15 cellular contexts compared by ENCODE assay signal in genomic region chr12:34395056-34396005, GRCh38.
A peak's percentile ranks its signal among the peaks of the same experiment; 100 is the strongest.
DNase-seq lines count a peak whose midpoint lies in the region; ATAC-seq and TF ChIP-seq lines count a peak whose summit lies in the region.
"Had no signal": no experiment of that assay in that cellular context is flagged by ENCODE, and none has a peak within 500 bp of the region (broad histone marks: within the 10 kb centered on the region; RNA-seq: fewer than 3 reads in every experiment).

No MANE protein-coding gene starts in this region.

- H3K36me3 ChIP-seq in lower lobe of right lung, result no peaks in the 10 kb centered on the region
- no peaks in the 10 kb centered on the region for H3K36me3 ChIP-seq in upper lobe of right lung
- H3K36me3 ChIP-seq: HAP-1 had no signal

- H3K36me3 Mint-ChIP-seq in activated naive CD8-positive, alpha-beta T cell treated with anti-CD3 and anti-CD28 coated beads, Interleukin-2, amount 10 ng/mL, durations not matched to agents 7 days and 5 days, result no peaks in the 10 kb centered on the region
- H3K36me3 Mint-ChIP-seq in activated naive CD8-positive, alpha-beta T cell treated with anti-CD3 and anti-CD28 coated beads for 36 hours, result no peaks in the 10 kb centered on the region
- H3K36me3 Mint-ChIP-seq in chondrocyte (ENCODE audit: low read depth), result no peaks in the 10 kb centered on the region

- H3K27ac ChIP-seq in lower lobe of right lung (no peak overlapping the region), upper lobe of right lung (no peak overlapping the region)

- ATAC-seq in activated naive CD8-positive, alpha-beta T cell treated with anti-CD3 and anti-CD28 coated beads, Interleukin-2, amount 10 ng/mL, durations not matched to agents 7 days and 5 days (ENCODE audit: low read depth), result no peak
- ATAC-seq in lower lobe of right lung, result no peak
- ATAC-seq in upper lobe of right lung, result no peak
- no peak for ATAC-seq in GM18511 (IDR thresholded peaks at IDR 0.05; ENCODE audit: unreplicated experiment)
- ATAC-seq: naive thymus-derived CD4-positive, alpha-beta T cell had no signal

- H3K27ac Mint-ChIP-seq in activated naive CD8-positive, alpha-beta T cell treated with anti-CD3 and anti-CD28 coated beads, Interleukin-2, amount 10 ng/mL, durations not matched to agents 7 days and 5 days, result no peak overlapping the region
- no peak overlapping the region for H3K27ac Mint-ChIP-seq in activated naive CD8-positive, alpha-beta T cell treated with anti-CD3 and anti-CD28 coated beads for 36 hours
- H3K27ac Mint-ChIP-seq in chondrocyte (ENCODE audit: unreplicated experiment), result no peak overlapping the region
- H3K27ac Mint-ChIP-seq: naive thymus-derived CD4-positive, alpha-beta T cell had no signal

- no peaks in the 10 kb centered on the region for H3K4me1 ChIP-seq in lower lobe of right lung
- H3K4me1 ChIP-seq in upper lobe of right lung, result no peaks in the 10 kb centered on the region
- H3K4me1 ChIP-seq: HAP-1 had no signal

- H3K4me3 Mint-ChIP-seq in activated naive CD8-positive, alpha-beta T cell treated with anti-CD3 and anti-CD28 coated beads, Interleukin-2, amount 10 ng/mL, durations not matched to agents 7 days and 5 days, result no peak overlapping the region
- no peak overlapping the region for H3K4me3 Mint-ChIP-seq in activated naive CD8-positive, alpha-beta T cell treated with anti-CD3 and anti-CD28 coated beads for 36 hours
- H3K4me3 Mint-ChIP-seq in chondrocyte (ENCODE audit: unreplicated experiment), result no peak overlapping the region
- H3K4me3 Mint-ChIP-seq: naive thymus-derived CD4-positive, alpha-beta T cell had no signal

- H3K9me3 ChIP-seq in lower lobe of right lung, result peaks cover 11% of the 10 kb centered on the region
- H3K9me3 ChIP-seq in upper lobe of right lung, result peaks cover 8% of the 10 kb centered on the region
- H3K9me3 ChIP-seq: HAP-1 had no signal

- TF ChIP-seq CTCF in chondrocyte (IDR thresholded peaks at IDR 0.05) (no peak), lower lobe of right lung (IDR thresholded peaks at IDR 0.05) (no peak), upper lobe of right lung (IDR thresholded peaks at IDR 0.05) (no peak)

- H3K27me3 Mint-ChIP-seq in activated naive CD8-positive, alpha-beta T cell treated with anti-CD3 and anti-CD28 coated beads, Interleukin-2, amount 10 ng/mL, durations not matched to agents 7 days and 5 days, result no peaks in the 10 kb centered on the region
- no peaks in the 10 kb centered on the region for H3K27me3 Mint-ChIP-seq in activated naive CD8-positive, alpha-beta T cell treated with anti-CD3 and anti-CD28 coated beads for 36 hours
- no peaks in the 10 kb centered on the region for H3K27me3 Mint-ChIP-seq in chondrocyte (ENCODE audit: low read depth)

- peaks cover 4% of the 10 kb centered on the region for H3K9me3 Mint-ChIP-seq in activated naive CD8-positive, alpha-beta T cell treated with anti-CD3 and anti-CD28 coated beads, Interleukin-2, amount 10 ng/mL, durations not matched to agents 7 days and 5 days
- peaks cover 1% of the 10 kb centered on the region for H3K9me3 Mint-ChIP-seq in activated naive CD8-positive, alpha-beta T cell treated with anti-CD3 and anti-CD28 coated beads for 36 hours
- peaks cover 7% of the 10 kb centered on the region for H3K9me3 Mint-ChIP-seq in chondrocyte (ENCODE audit: low read depth)

- DNase-seq in activated naive CD8-positive, alpha-beta T cell treated with anti-CD3 and anti-CD28 coated beads, Interleukin-2, amount 10 ng/mL, durations not matched to agents 7 days and 5 days, result peak; percentile 4
- DNase-seq in activated naive CD8-positive, alpha-beta T cell treated with anti-CD3 and anti-CD28 coated beads for 36 hours, result no peak
- DNase-seq in chondrocyte (ENCODE audit: low spot score), result peak; percentile 56
- peak; percentile 23 for DNase-seq in lower lobe of right lung
- DNase-seq in upper lobe of right lung, result peak; percentile 32
- no peak for DNase-seq in NCI-H2029 (lab: John Stamatoyannopoulos, UW)
- DNase-seq in EL, result no peak
- DNase-seq: central memory CD4-positive, alpha-beta T cell; DMS79; NCI-H1092 treated with DMSO at 0.1 percent for 48 hours; NCI-H524; SHP77 had no signal

- POLR2A ChIA-PET in activated naive CD8-positive, alpha-beta T cell treated with anti-CD3 and anti-CD28 coated beads, Interleukin-2, amount 10 ng/mL, durations not matched to agents 7 days and 5 days (lab: Charles Lee), result no interaction called here

- H3K27me3 ChIP-seq in lower lobe of right lung (ENCODE audit: low read depth) (peaks cover 3% of the 10 kb centered on the region), upper lobe of right lung (no peaks in the 10 kb centered on the region)

- no peaks in the 10 kb centered on the region for H3K4me1 Mint-ChIP-seq in activated naive CD8-positive, alpha-beta T cell treated with anti-CD3 and anti-CD28 coated beads, Interleukin-2, amount 10 ng/mL, durations not matched to agents 7 days and 5 days
- no peaks in the 10 kb centered on the region for H3K4me1 Mint-ChIP-seq in activated naive CD8-positive, alpha-beta T cell treated with anti-CD3 and anti-CD28 coated beads for 36 hours
- H3K4me1 Mint-ChIP-seq in chondrocyte (ENCODE audit: low read depth), result no peaks in the 10 kb centered on the region
- H3K4me1 Mint-ChIP-seq: naive thymus-derived CD4-positive, alpha-beta T cell had no signal

- no peak overlapping the region for H3K4me3 ChIP-seq in lower lobe of right lung
- no peak overlapping the region for H3K4me3 ChIP-seq in upper lobe of right lung
- H3K4me3 ChIP-seq: HAP-1 had no signal

- intact Hi-C loops in lower lobe of right lung (cut with DNase I) (no loop called here), upper lobe of right lung (cut with DNase I) (no loop called here)

Comparison
In these comparisons a context has a peak if more than half of its experiments do, and no peak if none do; other contexts are left out.
1. DNase-seq: peak in activated naive CD8-positive, alpha-beta T cell treated with anti-CD3 and anti-CD28 coated beads, Interleukin-2, amount 10 ng/mL, durations not matched to agents 7 days and 5 days (single experiment), chondrocyte (single experiment), lower lobe of right lung (single experiment) and upper lobe of right lung (single experiment); none in activated naive CD8-positive, alpha-beta T cell treated with anti-CD3 and anti-CD28 coated beads for 36 hours (single experiment), NCI-H2029 (single experiment) and EL (single experiment).